In the genomic region with DNA sequence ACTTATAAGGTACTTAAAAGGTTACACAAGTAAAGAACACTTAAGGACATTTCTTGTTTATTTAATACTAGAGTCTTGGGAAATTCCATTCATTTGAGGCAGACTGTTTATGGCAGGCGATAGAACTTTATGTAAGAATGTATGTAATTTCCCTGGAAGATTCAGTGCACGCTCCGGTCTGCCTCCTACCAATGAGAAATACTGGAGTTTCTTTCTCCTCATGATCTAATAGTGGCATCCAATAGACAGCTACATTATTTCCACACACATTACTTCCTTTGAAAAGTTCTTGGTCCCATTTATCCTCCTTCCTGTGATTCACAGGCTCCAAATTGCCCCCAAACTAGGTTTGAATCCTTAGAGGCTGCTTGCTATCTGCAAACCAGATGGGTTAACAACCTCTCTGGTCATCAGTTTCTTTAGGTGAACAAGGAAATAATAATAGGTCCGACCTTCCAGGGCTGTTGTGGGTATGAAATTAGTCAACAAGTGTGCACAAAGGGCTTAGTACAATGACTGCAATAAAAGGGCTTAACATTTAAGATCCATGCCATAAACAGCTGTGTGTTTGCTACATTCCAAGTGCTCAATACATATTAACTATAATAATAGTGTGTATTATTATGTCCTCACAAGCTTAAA, we compare ENCODE assay signal across 13 cellular contexts. TPM values are rescaled to one million over a fixed set of nuclear protein-coding genes. Genes with fewer than 3 reads are reported as not detected.
DNase-seq lines count a peak whose midpoint lies in the region; ATAC-seq, FAIRE-seq and TF ChIP-seq lines count a peak whose summit lies in the region.
"Had no signal": no experiment of that assay in that cellular context is flagged by ENCODE, and none has a peak within 500 bp of the region (broad histone marks: within the 10 kb centered on the region; RNA-seq: fewer than 3 reads in every experiment).

No MANE protein-coding gene starts in this region.

- H3K4me3 Mint-ChIP-seq in progenitor cell of endocrine pancreas (ENCODE audit: low read depth) (no peak overlapping the region), immature natural killer cell (no peak overlapping the region)

- no peaks in the 10 kb centered on the region for H3K27me3 ChIP-seq in breast epithelium
- no peaks in the 10 kb centered on the region for H3K27me3 ChIP-seq in keratinocyte (ENCODE audit: control insufficient read depth, extremely low read depth, insufficient read depth, low read length)
- H3K27me3 ChIP-seq in subcutaneous abdominal adipose tissue (ENCODE audit: control insufficient read depth in 5 of 5, insufficient read depth in 4 of 5, low read length in 5 of 5), result no peaks in the 10 kb centered on the region

- H3K27ac ChIP-seq in breast epithelium (peak overlapping the region; percentile 13 to 15), keratinocyte (ENCODE audit: control insufficient read depth, insufficient read depth, low read length) (no peak overlapping the region), subcutaneous abdominal adipose tissue (ENCODE audit: low read depth, low read length) (peak overlapping the region; percentile 78)

- dilution Hi-C loops in keratinocyte (cut with MboI; ENCODE audit: extremely low pct_ligation_motif_present, low sequenced_read_pairs), result no loop called here

- peak; percentile 15 for DNase-seq in HT-29 (ENCODE audit: low spot score)
- DNase-seq in breast epithelium (ENCODE audit: low spot score in 2 of 2), result no peak
- DNase-seq in keratinocyte (ENCODE audit: low read depth, low spot score), result no peak
- DNase-seq in progenitor cell of endocrine pancreas (ENCODE audit: low spot score, unreplicated experiment), result no peak
- no peak for DNase-seq in immature natural killer cell
- DNase-seq in stimulated activated CD4-positive, alpha-beta T cell treated with anti-CD3 and anti-CD28 coated beads, Interleukin-15, amount 100 ng/mL, for 24 hours, result no peak
- DNase-seq: DMS79; GOT3; NCI-H1048; stimulated activated CD4-positive, alpha-beta T cell treated with anti-CD3 and anti-CD28 coated beads, Interleukin-4, amount 100 ng/mL, for 24 hours had no signal

- TF ChIP-seq POLR2A in breast epithelium (IDR thresholded peaks at IDR 0.05), result no peak

- no peak overlapping the region for H3K9ac ChIP-seq in keratinocyte (ENCODE audit: control insufficient read depth, extremely low read depth, insufficient read depth, low read length)
- peak overlapping the region in 1 of 5 donors; percentile 11 for H3K9ac ChIP-seq in subcutaneous abdominal adipose tissue (ENCODE audit: low read length in 5 of 5)

- no peak for ATAC-seq in HG02884 (IDR thresholded peaks at IDR 0.05; ENCODE audit: unreplicated experiment)

- H3K9me3 ChIP-seq in breast epithelium (no peaks in the 10 kb centered on the region), keratinocyte (ENCODE audit: control insufficient read depth, low read depth, low read length) (no peaks in the 10 kb centered on the region), subcutaneous abdominal adipose tissue (ENCODE audit: control insufficient read depth in 5 of 5, low read length in 5 of 5) (no peaks in the 10 kb centered on the region)

- H3K4me1 Mint-ChIP-seq in progenitor cell of endocrine pancreas (ENCODE audit: low read depth) (peaks cover 36% of the 10 kb centered on the region), immature natural killer cell (peaks cover 11% of the 10 kb centered on the region in 2 donors)

- peak overlapping the region; percentile 25 for H3K4me2 ChIP-seq in keratinocyte (ENCODE audit: control insufficient read depth, extremely low read depth, insufficient read depth, low read depth, low read length)

- H3K9me3 Mint-ChIP-seq in progenitor cell of endocrine pancreas (ENCODE audit: low read depth) (no peaks in the 10 kb centered on the region), immature natural killer cell (no peaks in the 10 kb centered on the region)

- H3K36me3 Mint-ChIP-seq in progenitor cell of endocrine pancreas (ENCODE audit: insufficient read depth) (peaks cover 4% of the 10 kb centered on the region), immature natural killer cell (peaks cover 15 to 42% (median 17%) of the 10 kb centered on the region in 3 donors)

- no peaks in the 10 kb centered on the region for H3K79me2 ChIP-seq in keratinocyte (ENCODE audit: control insufficient read depth, insufficient read depth, low read length)

- no peak for FAIRE-seq in keratinocyte (lab: Jason Lieb, UNC)
- FAIRE-seq: urothelium cell line had no signal

- H2AFZ ChIP-seq in keratinocyte (ENCODE audit: control insufficient read depth, low read length), result peak overlapping the region; percentile 20

- intact Hi-C loops in breast epithelium (cut with DNase I; ENCODE audit: low total_unique reads), result no loop called here

- no peaks in the 10 kb centered on the region for H3K9me1 ChIP-seq in keratinocyte (ENCODE audit: control insufficient read depth, extremely low read depth, insufficient read depth, low read length)

- TF ChIP-seq CTCF in breast epithelium (IDR thresholded peaks at IDR 0.05) (no peak), keratinocyte (optimal IDR thresholded peaks at IDR 0.05 in 1 of 3, IDR thresholded peaks at IDR 0.05 in 1 of 3, conservative IDR thresholded peaks at IDR 0.05 in 1 of 3; ENCODE audit: extremely low read depth in 1 of 3, insufficient read depth in 2 of 3, low read length in 3 of 3) (no peak), progenitor cell of endocrine pancreas (IDR thresholded peaks at IDR 0.05; ENCODE audit: unreplicated experiment) (no peak)

- H3K4me3 ChIP-seq in breast epithelium (no peak overlapping the region), keratinocyte (ENCODE audit: control insufficient read depth in 2 of 3, extremely low read depth in 1 of 3, insufficient read depth in 2 of 3, low read depth in 1 of 3, low read length in 3 of 3) (no peak overlapping the region), subcutaneous abdominal adipose tissue (ENCODE audit: low read depth in 1 of 5, low read length in 5 of 5) (no peak overlapping the region)

- H3K4me1 ChIP-seq in breast epithelium (peaks cover 0 to 8% of the 10 kb centered on the region in 2 donors), keratinocyte (ENCODE audit: control insufficient read depth, extremely low read depth, insufficient read depth, low read length) (peaks cover 21% of the 10 kb centered on the region), subcutaneous abdominal adipose tissue (ENCODE audit: control insufficient read depth in 5 of 5, insufficient read depth in 5 of 5, low read length in 5 of 5) (peaks cover 0 to 35% (median 29%) of the 10 kb centered on the region in 5 donors)

- H4K20me1 ChIP-seq in keratinocyte (ENCODE audit: control insufficient read depth, extremely low read depth, insufficient read depth, low read length), result no peaks in the 10 kb centered on the region

- no peak overlapping the region for H3K27ac Mint-ChIP-seq in progenitor cell of endocrine pancreas
- H3K27ac Mint-ChIP-seq in immature natural killer cell, result no peak overlapping the region

- H3K36me3 ChIP-seq in breast epithelium (no peaks in the 10 kb centered on the region), keratinocyte (ENCODE audit: control insufficient read depth in 2 of 2, extremely low read depth in 1 of 2, insufficient read depth in 2 of 2, low read length in 2 of 2) (no peaks in the 10 kb centered on the region), subcutaneous abdominal adipose tissue (ENCODE audit: control insufficient read depth in 5 of 5, insufficient read depth in 5 of 5, low read length in 5 of 5) (peaks cover 0 to 5% (median 3%) of the 10 kb centered on the region in 5 donors)

- no peaks in the 10 kb centered on the region for H3K27me3 Mint-ChIP-seq in progenitor cell of endocrine pancreas
- H3K27me3 Mint-ChIP-seq in immature natural killer cell (ENCODE audit: low read depth in 3 of 3), result no peaks in the 10 kb centered on the region

RNA-seq across cellular contexts. Expression of gene EIF4E3, which starts 30.7 kb away (rescaled TPM):
- 0.21 and 0.28 TPM in 2 replicates for total RNA-seq in HT-29 (2014; rRNA removed; shearing (Covaris generic))
- total RNA-seq in breast epithelium (10 to 100 TPM; 16.1 to 34.4 (median 19.3) TPM), progenitor cell of endocrine pancreas (11.9 and 12.1 TPM in 2 replicates)
- polyA plus RNA-seq in keratinocyte (0.79 to 3.7 TPM (median 2.2 TPM) in 3 replicates), immature natural killer cell (10 to 100 TPM; 20.0 to 44.3 (median 36.1) TPM)
- 1.9 TPM for polyA plus RNA-seq in keratinocyte (2011; ENCODE audit: low read depth)
- 2.4 and 4.0 TPM in 2 replicates for polyA plus RNA-seq in keratinocyte (2011; cell fraction: cytosol; rRNA removed)
- 0.92 and 1.3 TPM in 2 replicates for polyA plus RNA-seq in keratinocyte (2011; cell fraction: nucleus; rRNA removed)
- polyA plus RNA-seq in keratinocyte (2012; ENCODE audit: low replicate concordance), result 1.5 and 2.0 TPM in 2 replicates
- 0.62 to 3.0 TPM (median 1.6 TPM) in 3 replicates for polyA minus RNA-seq in keratinocyte
- 2.7 TPM for polyA minus RNA-seq in keratinocyte (2011; cell fraction: cytosol; rRNA and poly(A)+ RNA removed)
- 0.63 and 1.0 TPM in 2 replicates for polyA minus RNA-seq in keratinocyte (2011; cell fraction: nucleus; rRNA and poly(A)+ RNA removed)

RNA-seq across cellular contexts. Expression of gene GPR27, which starts 59.2 kb away (rescaled TPM):
- total RNA-seq in HT-29 (2014; rRNA removed; shearing (Covaris generic)), result not detected in 2 replicates
- 1 to 10 TPM in 2 of 3 donors, under 1 TPM in 1; 0.32 to 4.0 (median 2.0) TPM for total RNA-seq in breast epithelium
- polyA plus RNA-seq in keratinocyte, result 0.03 to 0.14 TPM (median 0.12 TPM) in 3 replicates
- polyA plus RNA-seq in keratinocyte (2011; ENCODE audit: low read depth), result not detected
- polyA plus RNA-seq in keratinocyte (2011; cell fraction: cytosol; rRNA removed), result 0.09 and 0.24 TPM in 2 replicates
- polyA plus RNA-seq in keratinocyte (2011; cell fraction: nucleus; rRNA removed), result 0.25 and 0.39 TPM in 2 replicates
- not detected in 2 replicates for polyA plus RNA-seq in keratinocyte (2012; ENCODE audit: low replicate concordance)
- not detected in 3 replicates for polyA minus RNA-seq in keratinocyte
- polyA minus RNA-seq in keratinocyte (2011; cell fraction: cytosol; rRNA and poly(A)+ RNA removed), result not detected
- 0.21 and 0.47 TPM in 2 replicates for polyA minus RNA-seq in keratinocyte (2011; cell fraction: nucleus; rRNA and poly(A)+ RNA removed)
- total RNA-seq in progenitor cell of endocrine pancreas, result 6.1 and 6.7 TPM in 2 replicates
- polyA plus RNA-seq in immature natural killer cell, result 1 to 10 TPM in 1 of 3 donors, under 1 TPM in 1, not detected in 1; 0.22 to 1.3 TPM

Comparison
In these comparisons a context has a peak if more than half of its experiments do, and no peak if none do; other contexts are left out.
1. RNA of gene EIF4E3, which starts 30.7 kb away (total RNA-seq): 16.1 to 34.4 TPM in breast epithelium and 11.9 to 12.1 TPM in progenitor cell of endocrine pancreas; 0.21 to 0.28 TPM in HT-29; every median in the first group is over 10 times any median in the second.